ENCODE assay signal across 16 cellular contexts in genomic region chr12:90984114-90984513, GRCh38. TPM values are rescaled to one million over a fixed set of nuclear protein-coding genes. Genes with fewer than 3 reads are reported as not detected.
A peak's percentile ranks its signal among the peaks of the same experiment; 100 is the strongest.
DNase-seq lines count a peak whose midpoint lies in the region; ATAC-seq, FAIRE-seq and TF ChIP-seq lines count a peak whose summit lies in the region.
"Had no signal": no experiment of that assay in that cellular context is flagged by ENCODE, and none has a peak within 500 bp of the region (broad histone marks: within the 10 kb centered on the region; RNA-seq: fewer than 3 reads in every experiment).

No MANE protein-coding gene starts in this region.

- H3K79me1 ChIP-seq in H1 (ENCODE audit: low read depth, low read length), result no peaks in the 10 kb centered on the region

- no peaks in the 10 kb centered on the region for H3K23me2 ChIP-seq in H1 (ENCODE audit: low read depth, low read length)

- H2BK20ac ChIP-seq in H1 (ENCODE audit: low read length), result no peak overlapping the region

- no peak overlapping the region for H2AK5ac ChIP-seq in H1 (ENCODE audit: low read depth, low read length)

- H3K79me2 ChIP-seq in H1 (ENCODE audit: control insufficient read depth in 1 of 2, insufficient read depth in 2 of 2, low read length in 2 of 2), result no peaks in the 10 kb centered on the region

- no peak overlapping the region for H4K8ac ChIP-seq in H1 (ENCODE audit: extremely low read depth, insufficient read depth, low read length)

- H3K27me3 ChIP-seq in HUES48 (ENCODE audit: control insufficient read depth, insufficient read depth, low read length) (peaks cover 60% of the 10 kb centered on the region), H1 (replicated peaks in 1 of 4; ENCODE audit: control insufficient read depth in 3 of 4, extremely low read depth in 1 of 4, insufficient read depth in 3 of 4, low read length in 3 of 4) (peaks cover 13 to 40% (median 23%) of the 10 kb centered on the region in 4 experiments), iPS DF 6.9 (ENCODE audit: control insufficient read depth, insufficient read depth, low read length) (peaks cover 29% of the 10 kb centered on the region)

- H4K5ac ChIP-seq in H1 (ENCODE audit: insufficient read length, low read depth, low read length), result no peak overlapping the region

- H3K18ac ChIP-seq in H1 (ENCODE audit: extremely low read depth, low read length), result no peak overlapping the region

- H2BK5ac ChIP-seq in H1 (ENCODE audit: low read depth, low read length), result no peak overlapping the region

- H4K91ac ChIP-seq in H1 (replicated peaks; ENCODE audit: insufficient read length, low read length), result no peak overlapping the region

- TF ChIP-seq EP300 in H1 (IDR thresholded peaks at IDR 0.05; ENCODE audit: borderline replicate concordance in 1 of 2, low read depth in 2 of 2, low read length in 2 of 2), result no peak

- DNase-seq in H1 (ENCODE audit: low read depth in 1 of 2, low spot score in 2 of 2) (peak; percentile 19 to 48), iPS DF 6.9 (ENCODE audit: low read depth, low spot score) (peak; percentile 29), 8988T (no peak), mesothelial cell of epicardium (ENCODE audit: low spot score in 2 of 2, unreplicated experiment in 2 of 2) (no peak)
- no peak for DNase-seq in NK-92 treated with Interleukin-12 subunit alpha and Interleukin-12 subunit beta, amount 100 ng/mL, for 24 hours (lab: John Stamatoyannopoulos, UW)
- DNase-seq in activated CD8-positive, alpha-beta T cell treated with anti-CD3 and anti-CD28 coated beads, Interleukin-2, amount 10 ng/mL, durations not matched to agents 7 days and 5 days, result no peak
- DNase-seq: CD8-positive, alpha-beta T cell; COR-L47; DND-41; GM23248 had no signal

- no peak overlapping the region for H3K14ac ChIP-seq in H1 (ENCODE audit: insufficient read length)

- no peak overlapping the region for H2BK12ac ChIP-seq in H1 (ENCODE audit: low read depth, low read length)

- H3K4me3 ChIP-seq in HUES48 (ENCODE audit: low read depth, low read length), result peak overlapping the region; percentile 40
- H3K4me3 ChIP-seq in H1 (ENCODE audit: extremely low read depth in 1 of 4, insufficient read depth in 2 of 4, low read depth in 3 of 4, low read length in 4 of 4), result no peak overlapping the region
- no peak overlapping the region for H3K4me3 ChIP-seq in iPS DF 6.9 (ENCODE audit: low read length)
- H3K4me3 ChIP-seq: GM23248, HAP-1 had no signal

- peaks cover 7% of the 10 kb centered on the region for H3K36me3 Mint-ChIP-seq in mesothelial cell of epicardium
- no peaks in the 10 kb centered on the region for H3K36me3 Mint-ChIP-seq in activated CD8-positive, alpha-beta T cell treated with anti-CD3 and anti-CD28 coated beads, Interleukin-2, amount 10 ng/mL, durations not matched to agents 7 days and 5 days (ENCODE audit: low read depth)
- H3K36me3 Mint-ChIP-seq: CD14-positive monocyte; CD8-positive, alpha-beta T cell had no signal

- H3K4me2 ChIP-seq in H1 (ENCODE audit: insufficient read depth in 1 of 2, low read depth in 2 of 2, low read length in 2 of 2), result peak overlapping the region; percentile 12 to 24; a peak in 2 of 4 replicates

- no peak overlapping the region for H2BK15ac ChIP-seq in H1 (ENCODE audit: low read length)

- H3K36me3 ChIP-seq in HUES48 (ENCODE audit: control insufficient read depth, insufficient read depth, low read length) (no peaks in the 10 kb centered on the region), H1 (ENCODE audit: control insufficient read depth in 2 of 4, insufficient read depth in 4 of 4, low read length in 3 of 4) (no peaks in the 10 kb centered on the region), iPS DF 6.9 (ENCODE audit: control insufficient read depth, insufficient read depth, low read length) (no peaks in the 10 kb centered on the region)
- H3K36me3 ChIP-seq: HAP-1 had no signal

- no peak for TF ChIP-seq RAD21 in H1 (IDR thresholded peaks at IDR 0.05 in 1 of 2, conservative IDR thresholded peaks at IDR 0.05 in 1 of 2; ENCODE audit: low read depth in 2 of 2, low read length in 2 of 2)

- H3K23ac ChIP-seq in H1 (ENCODE audit: insufficient read length), result no peak overlapping the region

- no peak overlapping the region for H3K56ac ChIP-seq in H1 (replicated peaks; ENCODE audit: insufficient read length, low read depth, low read length)

- CTCF ChIA-PET in H1 (lab: Charles Lee; ENCODE audit: partially characterized antibody), result interaction anchor here (0.6 to 4.3 kb wide), 5 partner anchors 10 to 346 kb away, joined by 3 to 29 read pairs (median 4); partner anchors contain the start of gene LUM
- CTCF ChIA-PET in activated CD8-positive, alpha-beta T cell treated with anti-CD3 and anti-CD28 coated beads, Interleukin-2, amount 10 ng/mL, durations not matched to agents 7 days and 5 days (lab: Charles Lee), result no interaction called here

- no peak overlapping the region for H3K27ac Mint-ChIP-seq in mesothelial cell of epicardium
- H3K27ac Mint-ChIP-seq in activated CD8-positive, alpha-beta T cell treated with anti-CD3 and anti-CD28 coated beads, Interleukin-2, amount 10 ng/mL, durations not matched to agents 7 days and 5 days, result no peak overlapping the region
- H3K27ac Mint-ChIP-seq: CD14-positive monocyte; CD8-positive, alpha-beta T cell had no signal

- POLR2A ChIA-PET in H1 (lab: Charles Lee; ENCODE audit: partially characterized antibody), result interaction anchor here (1.5 kb wide), 1 partner anchor 9 kb away, joined by 5 read pairs; no protein-coding TSS in a partner anchor
- POLR2A ChIA-PET in activated CD8-positive, alpha-beta T cell treated with anti-CD3 and anti-CD28 coated beads, Interleukin-2, amount 10 ng/mL, durations not matched to agents 7 days and 5 days (lab: Charles Lee), result no interaction called here

- H3K4me3 Mint-ChIP-seq in mesothelial cell of epicardium, result no peak overlapping the region
- no peak overlapping the region for H3K4me3 Mint-ChIP-seq in activated CD8-positive, alpha-beta T cell treated with anti-CD3 and anti-CD28 coated beads, Interleukin-2, amount 10 ng/mL, durations not matched to agents 7 days and 5 days
- H3K4me3 Mint-ChIP-seq: CD14-positive monocyte; CD8-positive, alpha-beta T cell had no signal

- TF ChIP-seq CTCF in H1 (IDR thresholded peaks at IDR 0.05; ENCODE audit: control extremely low read depth in 1 of 3, insufficient read depth in 1 of 3, low read depth in 1 of 3, low read length in 3 of 3), result no peak
- no peak for TF ChIP-seq CTCF in mesothelial cell of epicardium (IDR thresholded peaks at IDR 0.05; ENCODE audit: unreplicated experiment)

- peaks cover 0 to 1% of the 10 kb centered on the region in 2 experiments for H4K20me1 ChIP-seq in H1 (replicated peaks in 1 of 2; ENCODE audit: control insufficient read depth in 1 of 2, insufficient read depth in 2 of 2, low read length in 2 of 2)

- WGBS in H1 (ENCODE audit: extremely low coverage in 1 of 2, insufficient coverage in 1 of 2, insufficient read length in 1 of 2, insufficient replicate concordance in 2 of 2, low coverage in 1 of 2, low lambda C conversion rate in 2 of 2, missing lambda C conversion rate in 1 of 2), 2 experiments, result 7% methylated on average over 3 of the region's 3 CpGs; no CpG with 5 or more reads in 1 of the 2 experiments
- WGBS in iPS DF 6.9 (ENCODE audit: insufficient coverage, insufficient read length), result no CpG with 5 or more reads among the region's 3 CpGs

- no peak overlapping the region for H2BK120ac ChIP-seq in H1 (replicated peaks; ENCODE audit: low read depth, low read length)

- FAIRE-seq in H1 (lab: Jason Lieb, UNC), result no peak

- H3K9ac ChIP-seq in HUES48 (ENCODE audit: low read depth, low read length) (no peak overlapping the region), H1 (replicated peaks in 1 of 4; ENCODE audit: extremely low read depth in 1 of 4, low read depth in 3 of 4, low read length in 3 of 4) (no peak overlapping the region)
- H3K9ac ChIP-seq: GM23248 had no signal

- H3K9me3 ChIP-seq in HUES48 (ENCODE audit: control insufficient read depth, insufficient read depth, low read length) (peaks cover 3% of the 10 kb centered on the region; the same call in 1 of the 2 replicates), H1 (ENCODE audit: insufficient read depth in 2 of 2, low read depth in 1 of 2, low read length in 1 of 2) (peaks cover 3 to 5% of the 10 kb centered on the region in 2 experiments; a peak in 1 of 4 replicates), iPS DF 6.9 (ENCODE audit: control insufficient read depth, insufficient read depth, low read length) (peaks cover 1% of the 10 kb centered on the region; the same call in 1 of the 2 replicates)
- H3K9me3 ChIP-seq: HAP-1 had no signal

- H3K4me1 ChIP-seq in HUES48 (ENCODE audit: control insufficient read depth, insufficient read depth, low read length) (peaks cover 18% of the 10 kb centered on the region), H1 (replicated peaks in 1 of 4; ENCODE audit: control insufficient read depth in 3 of 4, insufficient read depth in 4 of 4, low read length in 3 of 4) (peaks cover 0 to 14% (median 2%) of the 10 kb centered on the region in 4 experiments; a peak in 2 of 7 replicates), iPS DF 6.9 (ENCODE audit: control insufficient read depth, insufficient read depth, low read length) (no peaks in the 10 kb centered on the region)
- H3K4me1 ChIP-seq: HAP-1 had no signal

- H3K4ac ChIP-seq in H1 (replicated peaks; ENCODE audit: insufficient read length, low read depth, low read length), result no peak overlapping the region

- H2AFZ ChIP-seq in H1 (ENCODE audit: low read length), result no peak overlapping the region
- H2AFZ ChIP-seq: GM23248 had no signal

- no peak for TF ChIP-seq POLR2A in H1 (IDR thresholded peaks at IDR 0.05; ENCODE audit: control extremely low read depth in 1 of 2, low read depth in 2 of 2, low read length in 2 of 2)

- peaks cover 15% of the 10 kb centered on the region for H3K4me1 Mint-ChIP-seq in mesothelial cell of epicardium
- no peaks in the 10 kb centered on the region for H3K4me1 Mint-ChIP-seq in activated CD8-positive, alpha-beta T cell treated with anti-CD3 and anti-CD28 coated beads, Interleukin-2, amount 10 ng/mL, durations not matched to agents 7 days and 5 days (ENCODE audit: low read depth)
- H3K4me1 Mint-ChIP-seq: CD14-positive monocyte had no signal

- no peaks in the 10 kb centered on the region for H3K27me3 Mint-ChIP-seq in mesothelial cell of epicardium (ENCODE audit: low read depth)
- peaks cover 9% of the 10 kb centered on the region for H3K27me3 Mint-ChIP-seq in activated CD8-positive, alpha-beta T cell treated with anti-CD3 and anti-CD28 coated beads, Interleukin-2, amount 10 ng/mL, durations not matched to agents 7 days and 5 days (ENCODE audit: low read depth)

- H3K27ac ChIP-seq in HUES48 (ENCODE audit: low read depth, low read length), result peak overlapping the region; percentile 59
- no peak overlapping the region for H3K27ac ChIP-seq in H1 (ENCODE audit: low read depth, low read length)
- no peak overlapping the region for H3K27ac ChIP-seq in iPS DF 6.9 (ENCODE audit: low read length)
- H3K27ac ChIP-seq: GM23248 had no signal

- peaks cover 30% of the 10 kb centered on the region for H3K9me3 Mint-ChIP-seq in mesothelial cell of epicardium
- no peaks in the 10 kb centered on the region for H3K9me3 Mint-ChIP-seq in activated CD8-positive, alpha-beta T cell treated with anti-CD3 and anti-CD28 coated beads, Interleukin-2, amount 10 ng/mL, durations not matched to agents 7 days and 5 days (ENCODE audit: insufficient read depth)
- H3K9me3 Mint-ChIP-seq: CD8-positive, alpha-beta T cell had no signal

- no peak for ATAC-seq in activated CD8-positive, alpha-beta T cell treated with anti-CD3 and anti-CD28 coated beads, Interleukin-2, amount 10 ng/mL, durations not matched to agents 7 days and 5 days
- ATAC-seq: CD8-positive, alpha-beta T cell had no signal

RNA-seq across cellular contexts. Expression of gene EPYC, which starts 20.7 kb away (rescaled TPM):
- total RNA-seq in H1 (2021; fragmentation: NEBNext Ultra II Directional; extraction: Animal tissue kit (Norgen Biotek cat#: 25700)), result not detected in 2 replicates
- polyA plus RNA-seq in H1 (2011; rRNA removed), result not detected in 2 replicates
- not detected for polyA plus RNA-seq in H1 (2011; cell fraction: cytosol; rRNA removed)
- not detected for polyA plus RNA-seq in H1 (2011; cell fraction: nucleus; rRNA removed)
- not detected in 4 replicates for polyA plus RNA-seq in H1 (2012, experiment 1 of 2)
- polyA plus RNA-seq in H1 (2012, experiment 2 of 2), result not detected
- not detected for polyA plus RNA-seq in H1 (2013, experiment 1 of 2)
- polyA plus RNA-seq in H1 (2013, experiment 2 of 2), result not detected
- not detected in 2 replicates for polyA minus RNA-seq in H1 (2011; rRNA and poly(A)+ RNA removed)
- not detected for polyA minus RNA-seq in H1 (2011; cell fraction: cytosol; rRNA and poly(A)+ RNA removed)
- not detected for polyA minus RNA-seq in H1 (2011; cell fraction: nucleus; rRNA and poly(A)+ RNA removed)
- not detected in 3 replicates for total RNA-seq in mesothelial cell of epicardium
- not detected for total RNA-seq in activated CD8-positive, alpha-beta T cell treated with anti-CD3 and anti-CD28 coated beads, Interleukin-2, amount 10 ng/mL, durations not matched to agents 7 days and 5 days
- total RNA-seq: A673; CD8-positive, alpha-beta T cell; GM23248; HT1080 had no signal
- polyA plus RNA-seq: BJ, CD14-positive monocyte, GM23248 had no signal

RNA-seq across cellular contexts. Expression of gene CCER1, which starts 29.1 kb away (rescaled TPM):
- not detected in 2 replicates for total RNA-seq in H1 (2021; fragmentation: NEBNext Ultra II Directional; extraction: Animal tissue kit (Norgen Biotek cat#: 25700))
- not detected in 2 replicates for polyA plus RNA-seq in H1 (2011; rRNA removed)
- not detected for polyA plus RNA-seq in H1 (2011; cell fraction: cytosol; rRNA removed)
- not detected for polyA plus RNA-seq in H1 (2011; cell fraction: nucleus; rRNA removed)
- polyA plus RNA-seq in H1 (2012, experiment 1 of 2), result not detected in 4 replicates
- not detected for polyA plus RNA-seq in H1 (2012, experiment 2 of 2)
- polyA plus RNA-seq in H1 (2013, experiment 1 of 2), result not detected
- not detected for polyA plus RNA-seq in H1 (2013, experiment 2 of 2)
- not detected in 2 replicates for polyA minus RNA-seq in H1 (2011; rRNA and poly(A)+ RNA removed)
- not detected for polyA minus RNA-seq in H1 (2011; cell fraction: cytosol; rRNA and poly(A)+ RNA removed)
- not detected for polyA minus RNA-seq in H1 (2011; cell fraction: nucleus; rRNA and poly(A)+ RNA removed)
- not detected in 3 replicates for total RNA-seq in mesothelial cell of epicardium
- not detected for total RNA-seq in activated CD8-positive, alpha-beta T cell treated with anti-CD3 and anti-CD28 coated beads, Interleukin-2, amount 10 ng/mL, durations not matched to agents 7 days and 5 days
- total RNA-seq: A673; CD8-positive, alpha-beta T cell; GM23248; HT1080 had no signal
- polyA plus RNA-seq: BJ, CD14-positive monocyte, GM23248 had no signal

Comparison
In these comparisons a context has a peak if more than half of its experiments do, and no peak if none do; other contexts are left out.
1. DNase-seq: peak in H1 (2 of 2) and iPS DF 6.9 (single experiment); none in 8988T (single experiment), mesothelial cell of epicardium (0 of 2), NK-92 treated with Interleukin-12 subunit alpha and Interleukin-12 subunit beta, amount 100 ng/mL, for 24 hours (single experiment) and activated CD8-positive, alpha-beta T cell treated with anti-CD3 and anti-CD28 coated beads, Interleukin-2, amount 10 ng/mL, durations not matched to agents 7 days and 5 days (single experiment).